In genomic region chr15:41948499-41948898, GRCh38 we compare ENCODE assay signal across 14 cellular contexts. TPM values are rescaled to one million over a fixed set of nuclear protein-coding genes. Genes with fewer than 3 reads are reported as not detected.
A peak's percentile ranks its signal among the peaks of the same experiment; 100 is the strongest.
DNase-seq lines count a peak whose midpoint lies in the region; TF ChIP-seq lines count a peak whose summit lies in the region.
"Had no signal": no experiment of that assay in that cellular context is flagged by ENCODE, and none has a peak within 500 bp of the region (broad histone marks: within the 10 kb centered on the region; RNA-seq: fewer than 3 reads in every experiment).

No MANE protein-coding gene starts in this region.

- no peak overlapping the region for H3K4ac ChIP-seq in mesenchymal stem cell (ENCODE audit: low read depth in 1 of 2, low read length in 2 of 2)

- H3K9me3 ChIP-seq in SJCRH30 (replicated peaks) (no peaks in the 10 kb centered on the region), mesenchymal stem cell (ENCODE audit: control insufficient read depth, low read length) (no peaks in the 10 kb centered on the region), subcutaneous abdominal adipose tissue (ENCODE audit: control insufficient read depth in 5 of 5, low read length in 5 of 5) (no peaks in the 10 kb centered on the region)
- H3K9me3 ChIP-seq: BLaER1 had no signal

- no peak overlapping the region for H3K23ac ChIP-seq in mesenchymal stem cell (ENCODE audit: low read length in 2 of 2)

- H3K9ac ChIP-seq in mesenchymal stem cell (ENCODE audit: low read length) (no peak overlapping the region), subcutaneous abdominal adipose tissue (ENCODE audit: low read length in 5 of 5) (no peak overlapping the region)
- H3K9ac ChIP-seq: BLaER1, GM23248 had no signal

- H2BK120ac ChIP-seq in mesenchymal stem cell (ENCODE audit: low read depth, low read length): no peak overlapping the region

- H3K14ac ChIP-seq in mesenchymal stem cell (ENCODE audit: low read length in 2 of 2): no peak overlapping the region

- TF ChIP-seq CTCF in fibroblast of the aortic adventitia (IDR thresholded peaks at IDR 0.05; ENCODE audit: insufficient read depth, low read length): no peak

- H3K4me2 ChIP-seq in mesenchymal stem cell (ENCODE audit: low read length, poor library complexity, severe bottlenecking): no peak overlapping the region

- peak overlapping the region; percentile 94 for H3K27ac ChIP-seq in SJCRH30
- H3K27ac ChIP-seq in mesenchymal stem cell (ENCODE audit: low read length, poor library complexity, severe bottlenecking): peak overlapping the region; percentile 22
- peak overlapping the region; percentile 95 for H3K27ac ChIP-seq in subcutaneous abdominal adipose tissue (ENCODE audit: low read depth, low read length)
- H3K27ac ChIP-seq: BLaER1 had no signal

- H2BK12ac ChIP-seq in mesenchymal stem cell (ENCODE audit: low read length in 2 of 2): no peak overlapping the region

- no peak overlapping the region for H4K91ac ChIP-seq in mesenchymal stem cell (ENCODE audit: low read length)

- H3K27me3 ChIP-seq in SJCRH30 (no peaks in the 10 kb centered on the region), mesenchymal stem cell (ENCODE audit: control insufficient read depth in 1 of 2, insufficient read depth in 1 of 2, low read length in 2 of 2) (no peaks in the 10 kb centered on the region), subcutaneous abdominal adipose tissue (ENCODE audit: control insufficient read depth in 5 of 5, insufficient read depth in 4 of 5, low read length in 5 of 5) (no peaks in the 10 kb centered on the region)
- H3K27me3 ChIP-seq: BLaER1 had no signal

- H3K36me3 ChIP-seq in SJCRH30 (peaks cover 26% of the 10 kb centered on the region; the same call in 1 of the 2 replicates), mesenchymal stem cell (ENCODE audit: control insufficient read depth in 1 of 2, insufficient read depth in 2 of 2, low read depth in 1 of 2, low read length in 2 of 2) (peaks cover 16 to 33% of the 10 kb centered on the region in 2 experiments), subcutaneous abdominal adipose tissue (ENCODE audit: control insufficient read depth in 5 of 5, insufficient read depth in 5 of 5, low read length in 5 of 5) (peaks cover 0 to 32% (median 18%) of the 10 kb centered on the region in 5 donors)

- H4K8ac ChIP-seq in mesenchymal stem cell (ENCODE audit: low read length): no peak overlapping the region

- no peak overlapping the region for H2AFZ ChIP-seq in mesenchymal stem cell (ENCODE audit: low read depth, low read length)
- H2AFZ ChIP-seq: GM23248 had no signal

- DNase-seq in SJCRH30: no peak
- DNase-seq in fibroblast of the aortic adventitia (ENCODE audit: low read depth): peak; percentile 50
- no peak for DNase-seq in mesenchymal stem cell
- DNase-seq in NCI-H2029 treated with DMSO at 0.1 percent for 48 hours (lab: John Stamatoyannopoulos, UW): no peak
- no peak for DNase-seq in NOMO-1 treated with dmso at 0.1 percent for 144 hours (lab: John Stamatoyannopoulos, UW; ENCODE audit: unreplicated experiment)
- no peak for DNase-seq in stimulated activated CD8-positive, alpha-beta memory T cell treated with anti-CD3 and anti-CD28 coated beads, Interleukin-4, amount 100 ng/mL, for 48 hours
- no peak for DNase-seq in GDM1 (lab: John Stamatoyannopoulos, UW)
- DNase-seq: DMS 273 treated with DMSO at 0.1 percent for 48 hours, GM23248, NCI-H1930, NCI-H524 had no signal

- peak overlapping the region; percentile 79 for H2AK5ac ChIP-seq in mesenchymal stem cell (ENCODE audit: low read length, severe bottlenecking)

- no peak overlapping the region for H2BK5ac ChIP-seq in mesenchymal stem cell (ENCODE audit: low read depth, low read length, poor library complexity, severe bottlenecking)

- peaks cover 13% of the 10 kb centered on the region for H3K79me1 ChIP-seq in mesenchymal stem cell (replicated peaks; ENCODE audit: low read length, poor library complexity, severe bottlenecking)

- H3K4me1 ChIP-seq in SJCRH30 (peaks cover 54% of the 10 kb centered on the region), mesenchymal stem cell (ENCODE audit: control insufficient read depth, insufficient read depth, low read depth, low read length) (peaks cover 43% of the 10 kb centered on the region), subcutaneous abdominal adipose tissue (ENCODE audit: control insufficient read depth in 5 of 5, insufficient read depth in 5 of 5, low read length in 5 of 5) (peaks cover 33 to 88% (median 64%) of the 10 kb centered on the region in 5 donors)

- H2BK15ac ChIP-seq in mesenchymal stem cell (ENCODE audit: low read depth, poor library complexity, severe bottlenecking): no peak overlapping the region

- no peak overlapping the region for H3K18ac ChIP-seq in mesenchymal stem cell (ENCODE audit: low read depth in 1 of 2, low read length in 2 of 2)

- H3K4me3 ChIP-seq in SJCRH30: no peak overlapping the region
- H3K4me3 ChIP-seq in fibroblast of the aortic adventitia (ENCODE audit: low read depth, low read length): no peak overlapping the region
- H3K4me3 ChIP-seq in mesenchymal stem cell (ENCODE audit: insufficient read depth in 1 of 2, low read depth in 1 of 2, low read length in 2 of 2): no peak overlapping the region
- H3K4me3 ChIP-seq in subcutaneous abdominal adipose tissue (ENCODE audit: low read depth in 1 of 5, low read length in 5 of 5): no peak overlapping the region
- H3K4me3 ChIP-seq: BLaER1, GM23248 had no signal

- WGBS in mesenchymal stem cell: 96% methylated on average over 3 of the region's 3 CpGs

RNA-seq across cellular contexts. Expression of gene EHD4, which starts 23.9 kb away (rescaled TPM):
- 20.8 TPM in 2 replicates for total RNA-seq in SJCRH30 (2014; rRNA removed; shearing (Covaris generic))
- 10.8 and 12.1 TPM in 2 replicates for total RNA-seq in fibroblast of the aortic adventitia (ENCODE audit: low replicate concordance)
- 16.3 TPM for polyA plus RNA-seq in mesenchymal stem cell (2013, experiment 1 of 2)
- 16.0 TPM for polyA plus RNA-seq in mesenchymal stem cell (2013, experiment 2 of 2)

RNA-seq across cellular contexts. Expression of gene SPTBN5, which starts 54.6 kb away (rescaled TPM):
- total RNA-seq in SJCRH30 (2014; rRNA removed; shearing (Covaris generic)): 0.38 and 0.55 TPM in 2 replicates
- total RNA-seq in fibroblast of the aortic adventitia (ENCODE audit: low replicate concordance): 0.18 and 0.57 TPM in 2 replicates
- 0.32 TPM for polyA plus RNA-seq in mesenchymal stem cell (2013, experiment 1 of 2)
- polyA plus RNA-seq in mesenchymal stem cell (2013, experiment 2 of 2): 0.29 TPM
- polyA plus RNA-seq: IgD-negative memory B cell had no signal

Comparison
In these comparisons a context has a peak if more than half of its experiments do, and no peak if none do; other contexts are left out.
1. H3K27ac ChIP-seq: peak in every context shown above with its lines; median percentile 95 in subcutaneous abdominal adipose tissue; 94 in SJCRH30; 22 in mesenchymal stem cell.